Comparison of ENCODE assay signal across 23 cellular contexts in the genomic region with DNA sequence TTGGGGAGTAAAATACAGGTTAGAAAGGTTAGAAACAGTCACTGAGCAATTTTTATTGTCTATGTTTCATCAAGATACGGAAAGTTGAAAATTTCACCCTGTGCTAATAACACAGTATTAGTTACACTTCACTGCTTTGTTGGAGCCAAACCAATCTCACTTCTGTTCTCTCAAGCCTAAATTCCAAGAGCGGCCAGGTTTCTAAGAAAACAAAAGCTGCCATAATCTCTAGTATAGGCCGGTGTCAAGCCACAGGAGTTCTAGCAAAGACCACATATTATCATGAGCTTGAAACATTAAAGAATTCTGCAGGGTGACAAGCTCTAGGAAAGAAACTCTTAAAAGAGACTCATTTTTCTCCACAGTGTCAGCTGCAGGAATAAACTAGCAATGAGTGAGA.
"Had no signal": no experiment of that assay in that cellular context is flagged by ENCODE, and none has a peak within 500 bp of the region (broad histone marks: within the 10 kb centered on the region; RNA-seq: fewer than 3 reads in every experiment).

No MANE protein-coding gene starts in this region.

- H2AFZ ChIP-seq: hepatocyte had no signal

- H3K4me3 Mint-ChIP-seq: activated naive CD4-positive, alpha-beta T cell treated with anti-CD3 and anti-CD28 coated beads for 36 hours; activated naive CD8-positive, alpha-beta T cell treated with anti-CD3 and anti-CD28 coated beads, Interleukin-2, amount 10 ng/mL, durations not matched to agents 7 days and 5 days; dendritic cell treated with granulocyte-macrophage colony-stimulating factor and Interleukin-4, amounts not matched to agents 40 ng/mL and 50 ng/mL, for 4 days; immature natural killer cell; naive thymus-derived CD8-positive, alpha-beta T cell; T-helper 17 cell had no signal

- H3K36me3 ChIP-seq: left ventricle myocardium inferior, thoracic aorta, upper lobe of left lung had no signal

- H3K4me1 Mint-ChIP-seq: immature natural killer cell; naive thymus-derived CD8-positive, alpha-beta T cell; T-helper 17 cell had no signal

- H3K36me3 Mint-ChIP-seq: activated naive CD8-positive, alpha-beta T cell treated with anti-CD3 and anti-CD28 coated beads, Interleukin-2, amount 10 ng/mL, durations not matched to agents 7 days and 5 days; brain; immature natural killer cell; naive thymus-derived CD8-positive, alpha-beta T cell had no signal

- H3K4me2 ChIP-seq: hepatocyte had no signal

- DNase-seq: activated CD4-positive, alpha-beta T cell treated with anti-CD3 and anti-CD28 coated beads for 4 hours; activated CD4-positive, alpha-beta T cell treated with anti-CD3 and anti-CD28 coated beads, Interleukin-2, amount 50 U/mL, for 48 hours; activated CD4-positive, CD25-positive, alpha-beta regulatory T cell; activated naive CD4-positive, alpha-beta T cell treated with anti-CD3 and anti-CD28 coated beads for 36 hours; activated naive CD8-positive, alpha-beta T cell treated with anti-CD3 and anti-CD28 coated beads, Interleukin-2, amount 10 ng/mL, durations not matched to agents 7 days and 5 days; activated T-cell treated with anti-CD3 and anti-CD28 coated beads, Interleukin-2, amount 50 U/mL, for 48 hours; amniotic stem cell; effector CD4-positive, alpha-beta T cell; erythroblast; foreskin melanocyte; glutamatergic neuron; immature natural killer cell; left ventricle myocardium inferior; naive thymus-derived CD8-positive, alpha-beta T cell; stimulated activated CD4-positive, alpha-beta T cell treated with anti-CD3 and anti-CD28 coated beads, Interleukin-4, amount 100 ng/mL, for 24 hours; stimulated activated naive CD4-positive, alpha-beta T cell treated with Interleukin-2 at 50 U/mL for 16 hours; SW 1271; T-helper 17 cell; upper lobe of left lung had no signal

- H3K27ac Mint-ChIP-seq: activated naive CD4-positive, alpha-beta T cell treated with anti-CD3 and anti-CD28 coated beads for 36 hours; activated naive CD8-positive, alpha-beta T cell treated with anti-CD3 and anti-CD28 coated beads, Interleukin-2, amount 10 ng/mL, durations not matched to agents 7 days and 5 days; dendritic cell treated with granulocyte-macrophage colony-stimulating factor and Interleukin-4, amounts not matched to agents 40 ng/mL and 50 ng/mL, for 4 days; immature natural killer cell; naive thymus-derived CD8-positive, alpha-beta T cell; T-helper 17 cell had no signal

- H3K27me3 Mint-ChIP-seq: dendritic cell treated with granulocyte-macrophage colony-stimulating factor and Interleukin-4, amounts not matched to agents 40 ng/mL and 50 ng/mL, for 4 days had no signal

- H3K27ac ChIP-seq: hepatocyte, thoracic aorta had no signal

- H3K9me3 Mint-ChIP-seq: activated naive CD4-positive, alpha-beta T cell treated with anti-CD3 and anti-CD28 coated beads for 36 hours; activated naive CD8-positive, alpha-beta T cell treated with anti-CD3 and anti-CD28 coated beads, Interleukin-2, amount 10 ng/mL, durations not matched to agents 7 days and 5 days; brain; immature natural killer cell; naive thymus-derived CD8-positive, alpha-beta T cell had no signal

- H3K4me3 ChIP-seq: hepatocyte, left ventricle myocardium inferior, thoracic aorta, upper lobe of left lung had no signal

- ATAC-seq: naive thymus-derived CD8-positive, alpha-beta T cell; T-helper 17 cell had no signal

- H3K27me3 ChIP-seq: hepatocyte, upper lobe of left lung had no signal

- H3K9me3 ChIP-seq: left ventricle myocardium inferior, thoracic aorta, upper lobe of left lung had no signal

- H3K79me2 ChIP-seq: hepatocyte had no signal
